In the genomic region with DNA sequence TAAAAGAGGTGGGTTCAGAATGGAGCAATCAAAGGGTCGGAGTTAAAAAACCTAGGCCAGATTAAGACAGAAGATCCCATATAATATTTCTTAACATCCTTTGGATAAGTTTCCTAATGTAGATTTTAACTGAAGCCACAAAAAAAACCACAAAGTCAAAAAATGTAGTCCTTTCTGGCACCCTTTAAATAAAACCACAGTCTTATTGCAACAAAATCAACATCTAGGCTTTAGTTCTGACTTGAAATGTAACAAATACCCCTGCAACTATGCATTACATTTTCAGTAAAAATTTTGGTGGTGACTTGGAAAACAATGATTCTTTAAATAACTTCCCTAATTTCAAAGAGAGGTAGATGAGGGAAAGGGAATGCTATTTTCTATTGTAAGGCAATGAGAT, we compare ENCODE assay signal across 1 cellular context.
TF ChIP-seq lines count a peak whose summit lies in the region.

No MANE protein-coding gene starts in this region.

TF ChIP-seq in SK-N-SH, 30 proteins besides CTCF, POLR2A, EP300 and RAD21:
- no peak for TF ChIP-seq NFIC (IDR thresholded peaks at IDR 0.05; ENCODE audit: borderline replicate concordance)
- TF ChIP-seq SMC3 (IDR thresholded peaks at IDR 0.05; ENCODE audit: low read depth, low read length) = no peak
- TF ChIP-seq YY1 (IDR thresholded peaks at IDR 0.05; ENCODE audit: low read depth) = no peak
- TF ChIP-seq, protein P1, sequence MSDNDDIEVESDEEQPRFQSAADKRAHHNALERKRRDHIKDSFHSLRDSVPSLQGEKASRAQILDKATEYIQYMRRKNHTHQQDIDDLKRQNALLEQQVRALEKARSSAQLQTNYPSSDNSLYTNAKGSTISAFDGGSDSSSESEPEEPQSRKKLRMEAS (IDR thresholded peaks at IDR 0.05; ENCODE audit: low read depth) = no peak
- no peak for TF ChIP-seq ZBTB33 (IDR thresholded peaks at IDR 0.05; ENCODE audit: borderline replicate concordance, low read depth)
- TF ChIP-seq, protein P2, sequence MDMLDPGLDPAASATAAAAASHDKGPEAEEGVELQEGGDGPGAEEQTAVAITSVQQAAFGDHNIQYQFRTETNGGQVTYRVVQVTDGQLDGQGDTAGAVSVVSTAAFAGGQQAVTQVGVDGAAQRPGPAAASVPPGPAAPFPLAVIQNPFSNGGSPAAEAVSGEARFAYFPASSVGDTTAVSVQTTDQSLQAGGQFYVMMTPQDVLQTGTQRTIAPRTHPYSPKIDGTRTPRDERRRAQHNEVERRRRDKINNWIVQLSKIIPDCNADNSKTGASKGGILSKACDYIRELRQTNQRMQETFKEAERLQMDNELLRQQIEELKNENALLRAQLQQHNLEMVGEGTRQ (IDR thresholded peaks at IDR 0.05; ENCODE audit: borderline replicate concordance, low read depth, low read length) = no peak
- TF ChIP-seq FOSL2 (IDR thresholded peaks at IDR 0.05; ENCODE audit: borderline replicate concordance, low read depth) = no peak
- TF ChIP-seq TCF12 (IDR thresholded peaks at IDR 0.05) = no peak
- TF ChIP-seq RCOR1 (IDR thresholded peaks at IDR 0.05; ENCODE audit: low read length) = no peak
- TF ChIP-seq, protein P3, sequence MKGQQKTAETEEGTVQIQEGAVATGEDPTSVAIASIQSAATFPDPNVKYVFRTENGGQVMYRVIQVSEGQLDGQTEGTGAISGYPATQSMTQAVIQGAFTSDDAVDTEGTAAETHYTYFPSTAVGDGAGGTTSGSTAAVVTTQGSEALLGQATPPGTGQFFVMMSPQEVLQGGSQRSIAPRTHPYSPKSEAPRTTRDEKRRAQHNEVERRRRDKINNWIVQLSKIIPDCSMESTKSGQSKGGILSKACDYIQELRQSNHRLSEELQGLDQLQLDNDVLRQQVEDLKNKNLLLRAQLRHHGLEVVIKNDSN (IDR thresholded peaks at IDR 0.05; ENCODE audit: borderline replicate concordance, low read depth) = no peak
